In genomic region chr18:74198453-74198852, GRCh38 we compare ENCODE assay signal across 22 cellular contexts. TPM values are rescaled to one million over a fixed set of nuclear protein-coding genes. Genes with fewer than 3 reads are reported as not detected.
"Had no signal": no experiment of that assay in that cellular context is flagged by ENCODE, and none has a peak within 500 bp of the region (broad histone marks: within the 10 kb centered on the region; RNA-seq: fewer than 3 reads in every experiment).

No MANE protein-coding gene starts in this region.

- H3K4me3 ChIP-seq: left ventricle myocardium inferior had no signal

- H3K9me3 Mint-ChIP-seq: activated naive CD4-positive, alpha-beta T cell treated with anti-CD3 and anti-CD28 coated beads, Interleukin-2, amount 10 ng/mL, durations not matched to agents 7 days and 5 days; activated naive CD8-positive, alpha-beta T cell treated with anti-CD3 and anti-CD28 coated beads, Interleukin-2, amount 50 U/mL, for 24 hours; brain; endodermal cell; naive thymus-derived CD8-positive, alpha-beta T cell; stimulated activated naive CD8-positive, alpha-beta T cell treated with anti-CD3 and anti-CD28 coated beads, Interleukin-15, Interleukin-2, amounts not matched to agents 100 ng/mL and 50 ng/mL, for 24 hours had no signal

- DNase-seq: activated CD4-positive, alpha-beta T cell treated with anti-CD3 and anti-CD28 coated beads for 1 hour; activated CD8-positive, alpha-beta memory T cell treated with anti-CD3 and anti-CD28 coated beads for 24 hours; activated CD8-positive, alpha-beta memory T cell treated with anti-CD3 and anti-CD28 coated beads, Interleukin-2, amount 50 U/mL, for 48 hours; activated effector memory CD4-positive, alpha-beta T cell treated with Interleukin-2 at 50 U/mL for 16 hours; activated naive CD4-positive, alpha-beta T cell treated with anti-CD3 and anti-CD28 coated beads, Interleukin-2, amount 10 ng/mL, durations not matched to agents 7 days and 5 days; activated naive CD8-positive, alpha-beta T cell treated with anti-CD3 and anti-CD28 coated beads, Interleukin-2, amount 50 U/mL, for 24 hours; activated T-cell treated with anti-CD3 and anti-CD28 coated beads, Interleukin-2, amount 50 U/mL, for 48 hours; anterior cingulate cortex; caudate nucleus; endodermal cell; foreskin melanocyte; left ventricle myocardium inferior; mesenchymal stem cell; naive thymus-derived CD8-positive, alpha-beta T cell; nucleus accumbens; posterior cingulate gyrus; stimulated activated CD4-positive, alpha-beta T cell treated with anti-CD3 and anti-CD28 coated beads, Interleukin-2, amount 100 ng/mL, for 24 hours; T-helper 17 cell; trophoblast cell; WERI-Rb-1 had no signal

- H3K4me3 Mint-ChIP-seq: activated naive CD4-positive, alpha-beta T cell treated with anti-CD3 and anti-CD28 coated beads, Interleukin-2, amount 10 ng/mL, durations not matched to agents 7 days and 5 days; activated naive CD8-positive, alpha-beta T cell treated with anti-CD3 and anti-CD28 coated beads, Interleukin-2, amount 50 U/mL, for 24 hours; brain; endodermal cell; naive thymus-derived CD8-positive, alpha-beta T cell; stimulated activated naive CD8-positive, alpha-beta T cell treated with anti-CD3 and anti-CD28 coated beads, Interleukin-15, Interleukin-2, amounts not matched to agents 100 ng/mL and 50 ng/mL, for 24 hours; T-helper 17 cell had no signal

- H3K36me3 ChIP-seq: left ventricle myocardium inferior, WERI-Rb-1 had no signal

- H3K9me3 ChIP-seq: left ventricle myocardium inferior had no signal

- ATAC-seq: activated naive CD8-positive, alpha-beta T cell treated with anti-CD3 and anti-CD28 coated beads, Interleukin-2, amount 50 U/mL, for 24 hours; naive thymus-derived CD8-positive, alpha-beta T cell; T-helper 17 cell had no signal

- H3K27ac Mint-ChIP-seq: activated naive CD4-positive, alpha-beta T cell treated with anti-CD3 and anti-CD28 coated beads, Interleukin-2, amount 10 ng/mL, durations not matched to agents 7 days and 5 days; activated naive CD8-positive, alpha-beta T cell treated with anti-CD3 and anti-CD28 coated beads, Interleukin-2, amount 50 U/mL, for 24 hours; brain; endodermal cell; stimulated activated naive CD8-positive, alpha-beta T cell treated with anti-CD3 and anti-CD28 coated beads, Interleukin-15, Interleukin-2, amounts not matched to agents 100 ng/mL and 50 ng/mL, for 24 hours; T-helper 17 cell had no signal

- H3K27ac ChIP-seq: left ventricle myocardium inferior, WERI-Rb-1 had no signal

- H3K36me3 Mint-ChIP-seq: activated naive CD4-positive, alpha-beta T cell treated with anti-CD3 and anti-CD28 coated beads, Interleukin-2, amount 10 ng/mL, durations not matched to agents 7 days and 5 days; brain; naive thymus-derived CD8-positive, alpha-beta T cell had no signal

RNA-seq across cellular contexts. Expression of gene FBXO15, which starts 50.8 kb away (rescaled TPM):
- total RNA-seq: left ventricle myocardium inferior had no signal
